ENCODE assay signal across 17 cellular contexts in genomic region chr10:118300266-118300665, GRCh38. TPM values are rescaled to one million over a fixed set of nuclear protein-coding genes. Genes with fewer than 3 reads are reported as not detected.
DNase-seq lines count a peak whose midpoint lies in the region; FAIRE-seq and TF ChIP-seq lines count a peak whose summit lies in the region.
"Had no signal": no experiment of that assay in that cellular context is flagged by ENCODE, and none has a peak within 500 bp of the region (broad histone marks: within the 10 kb centered on the region; RNA-seq: fewer than 3 reads in every experiment).

No MANE protein-coding gene starts in this region.

- POLR2A ChIA-PET in RWPE1 (lab: Yijun Ruan, JAX; ENCODE audit: low non-redundant PET): interaction anchor here (0.5 kb wide), 1 partner anchor 53 kb away, joined by 5 read pairs; no protein-coding TSS in a partner anchor

- no peaks in the 10 kb centered on the region for H3K27me3 ChIP-seq in prostate gland (replicated peaks; ENCODE audit: insufficient read depth)

- H3K27ac ChIP-seq in RWPE1 (no peak overlapping the region), prostate gland (no peak overlapping the region)
- H3K27ac ChIP-seq: HL-60, PC-9, SK-N-MC had no signal

- DNase-seq in DMS53 treated with DMSO at 0.1 percent for 48 hours (lab: John Stamatoyannopoulos, UW; ENCODE audit: unreplicated experiment): peak; percentile 23
- peak; percentile 53 for DNase-seq in M059J (ENCODE audit: low read depth)
- DNase-seq in RWPE1 (ENCODE audit: low spot score): peak; percentile 68
- DNase-seq in NOMO-1 treated with DMSO at 0.1 percent for 48 hours (lab: John Stamatoyannopoulos, UW; ENCODE audit: unreplicated experiment): no peak
- no peak for DNase-seq in cerebellar cortex (ENCODE audit: low spot score)
- no peak for DNase-seq in prostate gland (ENCODE audit: low spot score)
- DNase-seq: C1 segment of cervical spinal cord, NCI-H1694 treated with DMSO at 0.1 percent for 48 hours, NCI-H526 treated with DMSO at 0.1 percent for 48 hours, T-cell had no signal

- intact Hi-C loops in prostate gland (cut with DNase I): no loop called here

- CTCF ChIA-PET in RWPE1 (lab: Yijun Ruan, JAX): interaction anchor here (0.6 to 1.6 kb wide), 3 partner anchors 13 to 713 kb away, joined by 3 to 5 read pairs (median 3); no protein-coding TSS in a partner anchor

- H3K9me3 ChIP-seq in prostate gland: no peaks in the 10 kb centered on the region

- no peak overlapping the region for H3K4me3 ChIP-seq in prostate gland
- H3K4me3 ChIP-seq: PC-9, SK-N-MC had no signal

- no peak for TF ChIP-seq CTCF in RWPE1 (conservative IDR thresholded peaks at IDR 0.05; ENCODE audit: low read depth)
- no peak for TF ChIP-seq CTCF in prostate gland (IDR thresholded peaks at IDR 0.05)

- no peaks in the 10 kb centered on the region for H3K4me1 ChIP-seq in prostate gland (replicated peaks)

- 51% methylated on average over 1 of the region's 1 CpG for WGBS in prostate gland

- peak; percentile 5 for FAIRE-seq in islet of Langerhans (lab: Jason Lieb, UNC)
- FAIRE-seq: GM19239, H54, HTR-8/SVneo had no signal

- no peaks in the 10 kb centered on the region for H3K36me3 ChIP-seq in prostate gland

- TF ChIP-seq POLR2A in prostate gland (IDR thresholded peaks at IDR 0.05): no peak

RNA-seq across cellular contexts. Expression of gene FAM204A, which starts 41.9 kb away (rescaled TPM):
- 30.3 and 71.6 TPM in 2 replicates for total RNA-seq in M059J (2014; rRNA removed; shearing (Covaris generic))
- total RNA-seq in prostate gland: 10 to 100 TPM; 35.8 to 57.2 TPM

Comparison
In these comparisons a context has a peak if more than half of its experiments do, and no peak if none do; other contexts are left out.
1. DNase-seq: peak in DMS53 treated with DMSO at 0.1 percent for 48 hours (single experiment), M059J (single experiment) and RWPE1 (single experiment); none in NOMO-1 treated with DMSO at 0.1 percent for 48 hours (single experiment), cerebellar cortex (single experiment) and prostate gland (single experiment).